12 cellular contexts compared by ENCODE assay signal in genomic region chr4:145881585-145881984, GRCh38. TPM values are rescaled to one million over a fixed set of nuclear protein-coding genes. Genes with fewer than 3 reads are reported as not detected.
DNase-seq lines count a peak whose midpoint lies in the region; ATAC-seq and TF ChIP-seq lines count a peak whose summit lies in the region.
"Had no signal": no experiment of that assay in that cellular context is flagged by ENCODE, and none has a peak within 500 bp of the region (broad histone marks: within the 10 kb centered on the region; RNA-seq: fewer than 3 reads in every experiment).

No MANE protein-coding gene starts in this region.

- no peak overlapping the region for H3K4me3 Mint-ChIP-seq in GM23338

- H3K4me1 Mint-ChIP-seq in GM23338, result peaks cover 63% of the 10 kb centered on the region

- H3K14ac ChIP-seq in mesenchymal stem cell (ENCODE audit: low read length in 2 of 2), result no peak overlapping the region

- TF ChIP-seq POLR2A in GM18505 (IDR thresholded peaks at IDR 0.05; ENCODE audit: borderline replicate concordance, extremely low read depth, insufficient read depth, insufficient read length), result no peak

- H4K20me1 ChIP-seq in GM23338 (replicated peaks; ENCODE audit: insufficient read depth) (no peaks in the 10 kb centered on the region), hepatocyte (ENCODE audit: insufficient read depth, poor library complexity, severe bottlenecking) (peaks cover 2% of the 10 kb centered on the region)

- no peak overlapping the region for H2BK12ac ChIP-seq in mesenchymal stem cell (ENCODE audit: low read length in 2 of 2)

- DNase-seq in GM23338 (ENCODE audit: low spot score), result no peak
- no peak for DNase-seq in hepatocyte (ENCODE audit: low spot score)
- DNase-seq in activated CD4-positive, alpha-beta T cell treated with anti-CD3 and anti-CD28 coated beads, Interleukin-2, amount 50 U/mL, for 1 hour, result no peak
- no peak for DNase-seq in kidney glomerular epithelial cell (lab: John Stamatoyannopoulos, UW)
- no peak for DNase-seq in NCI-H1694 (lab: John Stamatoyannopoulos, UW)
- DNase-seq in mesenchymal stem cell, result no peak
- DNase-seq: activated CD4-positive, alpha-beta T cell treated with anti-CD3 and anti-CD28 coated beads, Interleukin-2, amount 50 U/mL, for 4 hours; SJCRH30; stimulated activated naive CD4-positive, alpha-beta T cell had no signal

- TF ChIP-seq CTCF in GM23338 (conservative IDR thresholded peaks at IDR 0.05; ENCODE audit: low read depth in 2 of 2) (no peak), hepatocyte (IDR thresholded peaks at IDR 0.05; ENCODE audit: poor library complexity) (no peak)

- H3K18ac ChIP-seq in mesenchymal stem cell (ENCODE audit: low read depth in 1 of 2, low read length in 2 of 2), result no peak overlapping the region

- H2BK5ac ChIP-seq in mesenchymal stem cell (ENCODE audit: low read depth, low read length, poor library complexity, severe bottlenecking), result no peak overlapping the region

- no peak overlapping the region for H2BK120ac ChIP-seq in mesenchymal stem cell (ENCODE audit: low read depth, low read length)

- H3K79me2 ChIP-seq in GM23338 (replicated peaks; ENCODE audit: insufficient read depth), result peaks cover 82% of the 10 kb centered on the region
- peaks cover 56% of the 10 kb centered on the region for H3K79me2 ChIP-seq in hepatocyte

- H3K9me3 ChIP-seq in hepatocyte (ENCODE audit: low read depth) (no peaks in the 10 kb centered on the region), mesenchymal stem cell (ENCODE audit: control insufficient read depth, low read length) (no peaks in the 10 kb centered on the region)
- H3K9me3 ChIP-seq: SJCRH30 had no signal

- H2BK15ac ChIP-seq in mesenchymal stem cell (ENCODE audit: low read depth, poor library complexity, severe bottlenecking), result no peak overlapping the region

- H3K27ac Mint-ChIP-seq in GM23338, result peak overlapping the region; percentile 76

- no peak overlapping the region for H3K23ac ChIP-seq in mesenchymal stem cell (ENCODE audit: low read length in 2 of 2)

- no peak overlapping the region for H2AK5ac ChIP-seq in mesenchymal stem cell (ENCODE audit: low read length, severe bottlenecking)

- H4K91ac ChIP-seq in mesenchymal stem cell (ENCODE audit: low read length), result no peak overlapping the region

- peak overlapping the region; percentile 77 for H3K27ac ChIP-seq in GM23338 (ENCODE audit: low read depth)
- peak overlapping the region; percentile 50 for H3K27ac ChIP-seq in hepatocyte
- H3K27ac ChIP-seq in mesenchymal stem cell (ENCODE audit: low read length, poor library complexity, severe bottlenecking), result no peak overlapping the region
- H3K27ac ChIP-seq: HL-60, SJCRH30 had no signal

- WGBS in hepatocyte (ENCODE audit: low lambda C conversion rate, missing lambda C conversion rate), result 90% methylated on average over 4 of the region's 4 CpGs
- WGBS in mesenchymal stem cell, result over 99% methylated on average over 4 of the region's 4 CpGs

- H3K4me3 ChIP-seq in GM23338, result no peak overlapping the region
- H3K4me3 ChIP-seq in hepatocyte, result no peak overlapping the region
- no peak overlapping the region for H3K4me3 ChIP-seq in mesenchymal stem cell (ENCODE audit: insufficient read depth in 1 of 2, low read depth in 1 of 2, low read length in 2 of 2)
- H3K4me3 ChIP-seq: SJCRH30 had no signal

- H3K4me2 ChIP-seq in GM23338 (no peak overlapping the region), hepatocyte (no peak overlapping the region), mesenchymal stem cell (ENCODE audit: low read length, poor library complexity, severe bottlenecking) (no peak overlapping the region)

- H3K4ac ChIP-seq in mesenchymal stem cell (ENCODE audit: low read depth in 1 of 2, low read length in 2 of 2), result no peak overlapping the region

- H3K79me1 ChIP-seq in mesenchymal stem cell (replicated peaks; ENCODE audit: low read length, poor library complexity, severe bottlenecking), result peaks cover 46% of the 10 kb centered on the region

- H3K27me3 ChIP-seq in GM23338 (ENCODE audit: insufficient read depth) (no peaks in the 10 kb centered on the region), hepatocyte (no peaks in the 10 kb centered on the region), mesenchymal stem cell (ENCODE audit: control insufficient read depth in 1 of 2, insufficient read depth in 1 of 2, low read length in 2 of 2) (no peaks in the 10 kb centered on the region)
- H3K27me3 ChIP-seq: SJCRH30 had no signal

- H3K9ac ChIP-seq in mesenchymal stem cell (ENCODE audit: low read length), result no peak overlapping the region

- H3K9me2 ChIP-seq in GM23338 (ENCODE audit: insufficient read depth) (no peaks in the 10 kb centered on the region), hepatocyte (replicated peaks; ENCODE audit: insufficient read depth) (no peaks in the 10 kb centered on the region)

- H3K9me3 Mint-ChIP-seq in GM23338, result no peaks in the 10 kb centered on the region

- H3K4me1 ChIP-seq in GM23338 (ENCODE audit: insufficient read depth) (peaks cover 45% of the 10 kb centered on the region), hepatocyte (ENCODE audit: insufficient read depth) (no peaks in the 10 kb centered on the region), mesenchymal stem cell (ENCODE audit: control insufficient read depth, insufficient read depth, low read depth, low read length) (peaks cover 11% of the 10 kb centered on the region)
- H3K4me1 ChIP-seq: SJCRH30 had no signal

- H3K27me3 Mint-ChIP-seq in GM23338 (ENCODE audit: insufficient read depth, low read depth, poor library complexity), result peaks cover 5% of the 10 kb centered on the region

- H3K36me3 ChIP-seq in GM23338 (ENCODE audit: insufficient read depth), result no peaks in the 10 kb centered on the region; the same call in none of the 2 replicates
- no peaks in the 10 kb centered on the region for H3K36me3 ChIP-seq in hepatocyte (replicated peaks; ENCODE audit: insufficient read depth, low read depth)
- H3K36me3 ChIP-seq in mesenchymal stem cell (ENCODE audit: control insufficient read depth in 1 of 2, insufficient read depth in 2 of 2, low read depth in 1 of 2, low read length in 2 of 2), result peaks cover 9 to 18% of the 10 kb centered on the region in 2 experiments
- H3K36me3 ChIP-seq: SJCRH30 had no signal

- peaks cover 4% of the 10 kb centered on the region for H3F3A ChIP-seq in GM23338 (replicated peaks; ENCODE audit: low read depth)

- no peak overlapping the region for H4K8ac ChIP-seq in mesenchymal stem cell (ENCODE audit: low read length)

- H3K36me3 Mint-ChIP-seq in GM23338 (ENCODE audit: low read depth), result peaks cover 66% of the 10 kb centered on the region

- ATAC-seq in GM18505 (IDR thresholded peaks at IDR 0.05; ENCODE audit: unreplicated experiment), result peak; percentile 15
- no peak for ATAC-seq in GM23338
- peak; percentile 48 for ATAC-seq in HG03565 (IDR thresholded peaks at IDR 0.05; ENCODE audit: unreplicated experiment)

- H2AFZ ChIP-seq in GM23338, result no peak overlapping the region
- H2AFZ ChIP-seq in hepatocyte, result no peak overlapping the region
- H2AFZ ChIP-seq in mesenchymal stem cell (ENCODE audit: low read depth, low read length), result no peak overlapping the region

TF ChIP-seq in GM23338, 12 proteins besides CTCF, POLR2A, EP300 and RAD21:
- TF ChIP-seq EZH2phosphoT487 (IDR thresholded peaks at IDR 0.05; ENCODE audit: unreplicated experiment) (no peak), STAT1 (IDR thresholded peaks at IDR 0.05; ENCODE audit: unreplicated experiment) (no peak), ETS1 (IDR thresholded peaks at IDR 0.05) (no peak), ZNF114 (CRISPR knock-in tag; IDR thresholded peaks at IDR 0.05) (no peak), CREB1 (CRISPR knock-in tag; IDR thresholded peaks at IDR 0.05; ENCODE audit: low read depth) (no peak), NANOG (IDR thresholded peaks at IDR 0.05; ENCODE audit: borderline replicate concordance) (no peak), ZNF331 (CRISPR knock-in tag; IDR thresholded peaks at IDR 0.05; ENCODE audit: low read depth) (no peak), EZH2 (IDR thresholded peaks at IDR 0.05; ENCODE audit: low read depth, unreplicated experiment) (no peak)
TF ChIP-seq in GM23338: peak in this region for 0.

RNA-seq across cellular contexts. Expression of gene ZNF827, which starts 57.0 kb away (rescaled TPM):
- total RNA-seq in GM23338 (2014; rRNA removed; shearing (Covaris generic)), result 33.1 and 34.1 TPM in 2 replicates
- polyA plus RNA-seq in GM23338 (2016; fragmentation: Nextera tagmentation; extraction: Ambion mirVana), result 19.9 and 20.3 TPM in 2 replicates
- 14.9 and 17.5 TPM in 2 replicates for total RNA-seq in hepatocyte
- 7.8 and 12.2 TPM in 2 replicates for polyA plus RNA-seq in hepatocyte
- 9.0 TPM for polyA plus RNA-seq in mesenchymal stem cell (2013, experiment 1 of 2)
- 7.6 TPM for polyA plus RNA-seq in mesenchymal stem cell (2013, experiment 2 of 2)
